ENCODE assay signal across 22 cellular contexts in the genomic region with DNA sequence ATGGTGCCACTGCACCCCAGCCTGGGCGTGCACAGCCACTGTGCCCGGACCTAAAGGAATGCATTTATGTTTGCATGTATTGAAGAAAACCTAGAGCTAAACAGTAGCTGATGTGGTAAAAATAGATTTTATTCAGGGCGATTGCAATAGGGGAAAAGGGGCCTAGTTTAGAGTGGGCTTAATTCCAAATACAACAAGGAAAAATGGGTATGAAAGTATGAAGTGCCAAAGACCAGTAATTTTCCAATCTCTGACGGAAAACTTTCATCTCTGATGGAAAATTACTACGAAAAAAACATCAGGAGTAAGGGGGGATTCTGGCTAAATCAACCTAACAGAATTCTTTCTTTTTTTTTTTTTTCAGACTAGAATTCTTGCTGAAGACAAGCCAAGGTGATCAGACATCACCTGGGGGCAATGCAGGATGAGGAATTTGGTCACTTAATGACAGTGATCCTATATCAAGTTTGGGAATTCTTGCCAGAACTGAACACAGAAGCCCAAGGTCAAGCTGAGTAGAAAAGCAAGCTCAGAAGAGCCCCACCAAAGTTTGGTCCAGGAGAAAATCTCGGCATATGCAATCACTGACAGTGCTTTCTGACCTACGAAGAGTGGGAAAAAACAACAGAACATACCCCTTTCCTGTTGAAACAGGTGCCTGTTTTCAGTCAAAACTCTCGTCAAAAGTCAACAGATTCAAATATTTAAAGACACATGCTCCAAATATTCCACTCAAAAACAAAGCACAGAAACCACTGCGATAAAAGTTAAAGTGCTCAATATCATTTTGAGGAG. TPM values are rescaled to one million over a fixed set of nuclear protein-coding genes. Genes with fewer than 3 reads are reported as not detected.
DNase-seq lines count a peak whose midpoint lies in the region; ATAC-seq, FAIRE-seq and TF ChIP-seq lines count a peak whose summit lies in the region.
"Had no signal": no experiment of that assay in that cellular context is flagged by ENCODE, and none has a peak within 500 bp of the region (broad histone marks: within the 10 kb centered on the region; RNA-seq: fewer than 3 reads in every experiment).

No MANE protein-coding gene starts in this region.

- H2AK5ac ChIP-seq in mesendoderm (ENCODE audit: low read length), result no peak overlapping the region

- CTCF ChIA-PET in HepG2 (lab: Yijun Ruan, JAX; ENCODE audit: low intra/inter-chr PET ratio, low total read pairs), result interaction anchor here (6.3 kb wide), 1 partner anchor 127 kb away, joined by 44 read pairs; no protein-coding TSS in a partner anchor
- CTCF ChIA-PET in activated CD4-positive, alpha-beta memory T cell treated with anti-CD3 and anti-CD28 coated beads, Interleukin-2, amount 10 ng/mL, durations not matched to agents 7 days and 5 days (lab: Charles Lee), result no interaction called here

- no peaks in the 10 kb centered on the region for H3K9me3 Mint-ChIP-seq in activated CD4-positive, alpha-beta memory T cell treated with anti-CD3 and anti-CD28 coated beads, Interleukin-2, amount 10 ng/mL, durations not matched to agents 7 days and 5 days
- H3K9me3 Mint-ChIP-seq: CD4-positive, alpha-beta memory T cell had no signal

- BruUV-seq in HepG2 (replicated peaks; lab: Mats Ljungman, UMichigan), result no TSS peak

- H3K4ac ChIP-seq in mesendoderm (ENCODE audit: low read depth, low read length), result no peak overlapping the region

- POLR2A ChIA-PET in HepG2 (lab: Yijun Ruan, JAX), result no interaction called here
- POLR2A ChIA-PET in activated CD4-positive, alpha-beta memory T cell treated with anti-CD3 and anti-CD28 coated beads, Interleukin-2, amount 10 ng/mL, durations not matched to agents 7 days and 5 days (lab: Charles Lee), result no interaction called here

- H3K27ac Mint-ChIP-seq in activated CD4-positive, alpha-beta memory T cell treated with anti-CD3 and anti-CD28 coated beads, Interleukin-2, amount 10 ng/mL, durations not matched to agents 7 days and 5 days, result no peak overlapping the region
- H3K27ac Mint-ChIP-seq: CD14-positive monocyte; CD4-positive, alpha-beta memory T cell had no signal

- no peaks in the 10 kb centered on the region for H3K79me1 ChIP-seq in mesendoderm (ENCODE audit: low read length)

- WGBS in HepG2 (ENCODE audit: low lambda C conversion rate), result 14% methylated on average over 9 of the region's 9 CpGs
- 37% methylated on average over 9 of the region's 9 CpGs for WGBS in right lobe of liver (ENCODE audit: insufficient coverage, low coverage, low lambda C conversion rate, missing lambda C conversion rate)
- no CpG with 5 or more reads among the region's 9 CpGs for WGBS in mesendoderm (ENCODE audit: extremely low coverage, insufficient coverage, low lambda C conversion rate)

- H3K27ac ChIP-seq in HepG2 (ENCODE audit: extremely low read length, insufficient read depth, low read length) (no peak overlapping the region), right lobe of liver (no peak overlapping the region), mesendoderm (ENCODE audit: low read depth, low read length) (no peak overlapping the region), WERI-Rb-1 (no peak overlapping the region)
- H3K27ac ChIP-seq: 22Rv1, A549, BLaER1, HL-60 had no signal

- H3K56ac ChIP-seq in mesendoderm (ENCODE audit: low read length), result peak overlapping the region; percentile 49

- H3K9ac ChIP-seq in HepG2 (ENCODE audit: insufficient read depth, low read depth, low read length) (no peak overlapping the region), mesendoderm (ENCODE audit: low read length) (no peak overlapping the region)
- H3K9ac ChIP-seq: BLaER1 had no signal

- ATAC-seq in HepG2 (no peak), right lobe of liver (no peak)
- ATAC-seq: GM12878 had no signal

- H3K36me3 ChIP-seq in HepG2 (replicated peaks in 1 of 2; ENCODE audit: control insufficient read depth in 1 of 2, insufficient read depth in 2 of 2, low read length in 2 of 2) (no peaks in the 10 kb centered on the region), right lobe of liver (no peaks in the 10 kb centered on the region), mesendoderm (ENCODE audit: control insufficient read depth, insufficient read depth, low read length) (no peaks in the 10 kb centered on the region), WERI-Rb-1 (no peaks in the 10 kb centered on the region)
- H3K36me3 ChIP-seq: BLaER1 had no signal

- H3K4me2 ChIP-seq in HepG2 (ENCODE audit: low read depth, low read length), result no peak overlapping the region
- H3K4me2 ChIP-seq in mesendoderm (ENCODE audit: low read length), result no peak overlapping the region
- H3K4me2 ChIP-seq: A549, BLaER1 had no signal

- no peak overlapping the region for H3K4me3 ChIP-seq in HepG2 (replicated peaks in 1 of 3; ENCODE audit: insufficient read depth in 1 of 3, low read depth in 2 of 3, low read length in 3 of 3)
- no peak overlapping the region for H3K4me3 ChIP-seq in right lobe of liver
- no peak overlapping the region for H3K4me3 ChIP-seq in mesendoderm (ENCODE audit: low read length)
- no peak overlapping the region for H3K4me3 ChIP-seq in WERI-Rb-1 (ENCODE audit: low read depth, low read length)
- H3K4me3 ChIP-seq: A549, BLaER1, GM12878 had no signal

- TF ChIP-seq RAD21 in HepG2 (CRISPR knock-in tag; IDR thresholded peaks at IDR 0.05), result no peak

- no peaks in the 10 kb centered on the region for H3K36me3 Mint-ChIP-seq in activated CD4-positive, alpha-beta memory T cell treated with anti-CD3 and anti-CD28 coated beads, Interleukin-2, amount 10 ng/mL, durations not matched to agents 7 days and 5 days (ENCODE audit: low read depth)
- H3K36me3 Mint-ChIP-seq: CD14-positive monocyte; CD4-positive, alpha-beta memory T cell had no signal

- DNase-seq in HepG2 (ENCODE audit: low spot score) (no peak), right lobe of liver (no peak), dermis microvascular lymphatic vessel endothelial cell (ENCODE audit: low read depth in 2 of 2) (peak; percentile 64 to 69), mesendoderm (no peak), WERI-Rb-1 (no peak), NCI-H1105 (lab: John Stamatoyannopoulos, UW) (no peak), Kasumi-1 (lab: John Stamatoyannopoulos, UW) (no peak)
- DNase-seq in activated CD4-positive, alpha-beta memory T cell treated with anti-CD3 and anti-CD28 coated beads, Interleukin-2, amount 10 ng/mL, durations not matched to agents 7 days and 5 days, result no peak
- DNase-seq: Calu3; CD4-positive, alpha-beta memory T cell; DMS79 treated with DMSO at 0.1 percent for 48 hours; HCEC 1CT; IMR-90 had no signal

- no peak overlapping the region for H3K4me3 Mint-ChIP-seq in activated CD4-positive, alpha-beta memory T cell treated with anti-CD3 and anti-CD28 coated beads, Interleukin-2, amount 10 ng/mL, durations not matched to agents 7 days and 5 days
- H3K4me3 Mint-ChIP-seq: CD14-positive monocyte; CD4-positive, alpha-beta memory T cell had no signal

- H3K23ac ChIP-seq in mesendoderm (ENCODE audit: low read length), result no peak overlapping the region

- no peak for TF ChIP-seq EP300 in HepG2 (IDR thresholded peaks at IDR 0.05; ENCODE audit: low read depth in 2 of 2, low read length in 2 of 2)
- no peak for TF ChIP-seq EP300 in HepG2 (CRISPR knock-in tag; IDR thresholded peaks at IDR 0.05; ENCODE audit: borderline replicate concordance)

- H3K9me3 ChIP-seq in HepG2 (ENCODE audit: low read length), result no peaks in the 10 kb centered on the region
- no peaks in the 10 kb centered on the region for H3K9me3 ChIP-seq in right lobe of liver
- H3K9me3 ChIP-seq in WERI-Rb-1 (ENCODE audit: severe bottlenecking), result no peaks in the 10 kb centered on the region
- H3K9me3 ChIP-seq: A549, BLaER1 had no signal

- H3K27me3 Mint-ChIP-seq in activated CD4-positive, alpha-beta memory T cell treated with anti-CD3 and anti-CD28 coated beads, Interleukin-2, amount 10 ng/mL, durations not matched to agents 7 days and 5 days, result peaks cover 6% of the 10 kb centered on the region

- TF ChIP-seq CTCF in HepG2 (CRISPR knock-in tag; IDR thresholded peaks at IDR 0.05), result no peak
- TF ChIP-seq CTCF in right lobe of liver (IDR thresholded peaks at IDR 0.05), result no peak
- no peak for TF ChIP-seq CTCF in WERI-Rb-1 (IDR thresholded peaks at IDR 0.05; ENCODE audit: low read depth, low read length)

- H4K5ac ChIP-seq in mesendoderm (ENCODE audit: low read length), result no peak overlapping the region

- in situ Hi-C loops in HepG2 (cut with HindIII; ENCODE audit: extremely low pct_ligation_motif_present, low pct_unique_long_range_greater_than_20kb), result loop anchor here (5.0 kb wide), 1 partner anchor 128 kb away; no protein-coding TSS in a partner anchor

- H3K4me1 Mint-ChIP-seq in activated CD4-positive, alpha-beta memory T cell treated with anti-CD3 and anti-CD28 coated beads, Interleukin-2, amount 10 ng/mL, durations not matched to agents 7 days and 5 days, result peaks cover 1% of the 10 kb centered on the region

- intact Hi-C loops in HepG2 (cut with micrococcal nuclease; ENCODE audit: unreplicated experiment) (no loop called here), right lobe of liver (cut with DNase I) (loop anchor here in 1 of 2 donors (10.0 kb wide), 1 partner anchor 125 kb away; no protein-coding TSS in a partner anchor)

- no peaks in the 10 kb centered on the region for H3K79me2 ChIP-seq in HepG2 (ENCODE audit: insufficient read depth, low read length)
- H3K79me2 ChIP-seq in mesendoderm (ENCODE audit: control insufficient read depth, insufficient read depth, low read length), result no peaks in the 10 kb centered on the region

- FAIRE-seq in HepG2 (lab: Jason Lieb, UNC), result no peak
- FAIRE-seq: A549, GM12878, GM19239, H54 had no signal

- TF ChIP-seq POLR2A in HepG2 (IDR thresholded peaks at IDR 0.05; ENCODE audit: insufficient read depth in 1 of 2, low read depth in 2 of 2, low read length in 2 of 2) (no peak), right lobe of liver (IDR thresholded peaks at IDR 0.05) (no peak)

- no peak overlapping the region for H4K8ac ChIP-seq in mesendoderm (ENCODE audit: low read depth, low read length)

- H2BK120ac ChIP-seq in mesendoderm (ENCODE audit: low read depth, low read length), result no peak overlapping the region

- H3K4me1 ChIP-seq in HepG2 (ENCODE audit: insufficient read depth, low read length) (0 out of 2 replicates have a peak, but pooled peaks cover 4% of the 10 kb centered on the region), right lobe of liver (no peaks in the 10 kb centered on the region), mesendoderm (ENCODE audit: control insufficient read depth, low read depth, low read length) (no peaks in the 10 kb centered on the region)
- H3K4me1 ChIP-seq: A549 had no signal

- peaks cover 0 to 3% of the 10 kb centered on the region in 2 experiments; a peak in 1 of 5 replicates for H3K27me3 ChIP-seq in HepG2 (ENCODE audit: control insufficient read depth in 1 of 2, insufficient read depth in 2 of 2, low read length in 2 of 2)
- H3K27me3 ChIP-seq in right lobe of liver, result no peaks in the 10 kb centered on the region
- H3K27me3 ChIP-seq in mesendoderm (ENCODE audit: insufficient read depth, low read length, poor library complexity), result no peaks in the 10 kb centered on the region
- H3K27me3 ChIP-seq in WERI-Rb-1 (ENCODE audit: insufficient read depth, low read depth, severe bottlenecking), result no peaks in the 10 kb centered on the region
- H3K27me3 ChIP-seq: BLaER1 had no signal

- peak overlapping the region; percentile 33 for H2AFZ ChIP-seq in HepG2 (ENCODE audit: low read length)

- H4K20me1 ChIP-seq in HepG2 (ENCODE audit: insufficient read depth, low read length), result no peaks in the 10 kb centered on the region
- H4K20me1 ChIP-seq: BLaER1 had no signal

- H3K18ac ChIP-seq in mesendoderm (ENCODE audit: low read length), result peak overlapping the region; percentile 84

- H2BK15ac ChIP-seq in mesendoderm (replicated peaks; ENCODE audit: low read depth), result peak overlapping the region; percentile 23

- no peak overlapping the region for H2BK5ac ChIP-seq in mesendoderm (ENCODE audit: low read length)

RNA-seq across cellular contexts. Expression of a gene that starts 13.7 kb away (rescaled TPM):
- total RNA-seq in HepG2 (2016; rRNA removed; fragmentation: Illumina TruSeq; extraction: Trizol) (not detected in 2 replicates), right lobe of liver (not detected), dermis microvascular lymphatic vessel endothelial cell (not detected in 2 replicates)
- total RNA-seq in HepG2 (2016; cell fraction: cytosol; rRNA removed; fragmentation: Illumina TruSeq; extraction: Trizol; ENCODE audit: low read depth), result not detected in 2 replicates
- total RNA-seq in HepG2 (2016; cell fraction: insoluble cytoplasmic fraction; rRNA removed; fragmentation: Illumina TruSeq; extraction: Trizol), result not detected in 2 replicates
- not detected in 2 replicates for total RNA-seq in HepG2 (2016; cell fraction: membrane; rRNA removed; fragmentation: Illumina TruSeq; extraction: Trizol)
- not detected in 2 replicates for total RNA-seq in HepG2 (2016; cell fraction: nucleus; rRNA removed; fragmentation: Illumina TruSeq; extraction: Trizol)
- not detected in 2 replicates for polyA plus RNA-seq in HepG2 (2011; rRNA removed)
- polyA plus RNA-seq in HepG2 (2011; cell fraction: cytosol; rRNA removed), result not detected in 2 replicates
- not detected in 2 replicates for polyA plus RNA-seq in HepG2 (2011; cell fraction: nucleus; rRNA removed)
- not detected in 2 replicates for polyA plus RNA-seq in HepG2 (2012)
- polyA plus RNA-seq in HepG2 (2016; cell fraction: cytosol; fragmentation: Illumina TruSeq; extraction: Trizol; ENCODE audit: low read depth), result not detected in 2 replicates
- polyA plus RNA-seq in HepG2 (2016; cell fraction: insoluble cytoplasmic fraction; fragmentation: Illumina TruSeq; extraction: Trizol; ENCODE audit: low read depth), result not detected in 2 replicates
- not detected in 2 replicates for polyA plus RNA-seq in HepG2 (2016; cell fraction: membrane; fragmentation: Illumina TruSeq; extraction: Trizol; ENCODE audit: low read depth)
- not detected in 2 replicates for polyA plus RNA-seq in HepG2 (2016; cell fraction: nucleus; fragmentation: Illumina TruSeq; extraction: Trizol; ENCODE audit: insufficient read depth, low read depth)
- polyA minus RNA-seq in HepG2 (2011; rRNA and poly(A)+ RNA removed; ENCODE audit: low replicate concordance), result not detected in 2 replicates
- not detected in 2 replicates for polyA minus RNA-seq in HepG2 (2011; cell fraction: cytosol; rRNA and poly(A)+ RNA removed)
- not detected in 2 replicates for polyA minus RNA-seq in HepG2 (2011; cell fraction: nucleus; rRNA and poly(A)+ RNA removed)
- not detected for polyA plus RNA-seq in mesendoderm (2013, experiment 1 of 2)
- not detected for polyA plus RNA-seq in mesendoderm (2013, experiment 2 of 2)
- not detected for total RNA-seq in activated CD4-positive, alpha-beta memory T cell treated with anti-CD3 and anti-CD28 coated beads, Interleukin-2, amount 10 ng/mL, durations not matched to agents 7 days and 5 days
- total RNA-seq: Calu3; CD4-positive, alpha-beta memory T cell; GM12878; HT1080; IMR-90 had no signal
- polyA plus RNA-seq: A549; CD14-positive monocyte; CD4-positive, alpha-beta memory T cell; GM12878; IMR-90 had no signal

RNA-seq across cellular contexts. Expression of a gene that starts 16.1 kb away (rescaled TPM):
- not detected in 2 replicates for total RNA-seq in HepG2 (2016; rRNA removed; fragmentation: Illumina TruSeq; extraction: Trizol)
- not detected in 2 replicates for total RNA-seq in HepG2 (2016; cell fraction: cytosol; rRNA removed; fragmentation: Illumina TruSeq; extraction: Trizol; ENCODE audit: low read depth)
- total RNA-seq in HepG2 (2016; cell fraction: insoluble cytoplasmic fraction; rRNA removed; fragmentation: Illumina TruSeq; extraction: Trizol), result not detected in 2 replicates
- not detected in 2 replicates for total RNA-seq in HepG2 (2016; cell fraction: membrane; rRNA removed; fragmentation: Illumina TruSeq; extraction: Trizol)
- not detected in 2 replicates for total RNA-seq in HepG2 (2016; cell fraction: nucleus; rRNA removed; fragmentation: Illumina TruSeq; extraction: Trizol)
- not detected in 2 replicates for polyA plus RNA-seq in HepG2 (2011; rRNA removed)
- not detected in 2 replicates for polyA plus RNA-seq in HepG2 (2011; cell fraction: cytosol; rRNA removed)
- not detected in 2 replicates for polyA plus RNA-seq in HepG2 (2011; cell fraction: nucleus; rRNA removed)
- not detected in 2 replicates for polyA plus RNA-seq in HepG2 (2012)
- polyA plus RNA-seq in HepG2 (2016; cell fraction: cytosol; fragmentation: Illumina TruSeq; extraction: Trizol; ENCODE audit: low read depth), result not detected in 2 replicates
- not detected in 2 replicates for polyA plus RNA-seq in HepG2 (2016; cell fraction: insoluble cytoplasmic fraction; fragmentation: Illumina TruSeq; extraction: Trizol; ENCODE audit: low read depth)
- polyA plus RNA-seq in HepG2 (2016; cell fraction: membrane; fragmentation: Illumina TruSeq; extraction: Trizol; ENCODE audit: low read depth), result not detected in 2 replicates
- polyA plus RNA-seq in HepG2 (2016; cell fraction: nucleus; fragmentation: Illumina TruSeq; extraction: Trizol; ENCODE audit: insufficient read depth, low read depth), result not detected in 2 replicates
- polyA minus RNA-seq in HepG2 (2011; rRNA and poly(A)+ RNA removed; ENCODE audit: low replicate concordance), result not detected in 2 replicates
- polyA minus RNA-seq in HepG2 (2011; cell fraction: cytosol; rRNA and poly(A)+ RNA removed), result not detected in 2 replicates
- polyA minus RNA-seq in HepG2 (2011; cell fraction: nucleus; rRNA and poly(A)+ RNA removed), result not detected in 2 replicates
- total RNA-seq in right lobe of liver, result not detected
- total RNA-seq in dermis microvascular lymphatic vessel endothelial cell, result 0.51 and 1.0 TPM in 2 replicates
- polyA plus RNA-seq in mesendoderm (2013, experiment 1 of 2), result 214 TPM
- polyA plus RNA-seq in mesendoderm (2013, experiment 2 of 2), result 215 TPM
- total RNA-seq in activated CD4-positive, alpha-beta memory T cell treated with anti-CD3 and anti-CD28 coated beads, Interleukin-2, amount 10 ng/mL, durations not matched to agents 7 days and 5 days, result not detected
- total RNA-seq: Calu3; CD4-positive, alpha-beta memory T cell; GM12878; HT1080; IMR-90 had no signal
- polyA plus RNA-seq: A549; CD14-positive monocyte; CD4-positive, alpha-beta memory T cell; GM12878; IMR-90 had no signal

RNA-seq across cellular contexts. Expression of a gene that starts 31.8 kb away (rescaled TPM):
- not detected in 2 replicates for total RNA-seq in HepG2 (2016; rRNA removed; fragmentation: Illumina TruSeq; extraction: Trizol)
- not detected in 2 replicates for total RNA-seq in HepG2 (2016; cell fraction: cytosol; rRNA removed; fragmentation: Illumina TruSeq; extraction: Trizol; ENCODE audit: low read depth)
- not detected in 2 replicates for total RNA-seq in HepG2 (2016; cell fraction: insoluble cytoplasmic fraction; rRNA removed; fragmentation: Illumina TruSeq; extraction: Trizol)
- not detected in 2 replicates for total RNA-seq in HepG2 (2016; cell fraction: membrane; rRNA removed; fragmentation: Illumina TruSeq; extraction: Trizol)
- not detected in 2 replicates for total RNA-seq in HepG2 (2016; cell fraction: nucleus; rRNA removed; fragmentation: Illumina TruSeq; extraction: Trizol)
- polyA plus RNA-seq in HepG2 (2011; rRNA removed), result not detected in 2 replicates
- polyA plus RNA-seq in HepG2 (2011; cell fraction: cytosol; rRNA removed), result not detected in 2 replicates
- polyA plus RNA-seq in HepG2 (2011; cell fraction: nucleus; rRNA removed), result not detected in 2 replicates
- polyA plus RNA-seq in HepG2 (2012), result not detected in 2 replicates
- polyA plus RNA-seq in HepG2 (2016; cell fraction: cytosol; fragmentation: Illumina TruSeq; extraction: Trizol; ENCODE audit: low read depth), result not detected in 2 replicates
- polyA plus RNA-seq in HepG2 (2016; cell fraction: insoluble cytoplasmic fraction; fragmentation: Illumina TruSeq; extraction: Trizol; ENCODE audit: low read depth), result not detected in 2 replicates
- not detected in 2 replicates for polyA plus RNA-seq in HepG2 (2016; cell fraction: membrane; fragmentation: Illumina TruSeq; extraction: Trizol; ENCODE audit: low read depth)
- not detected in 2 replicates for polyA plus RNA-seq in HepG2 (2016; cell fraction: nucleus; fragmentation: Illumina TruSeq; extraction: Trizol; ENCODE audit: insufficient read depth, low read depth)
- polyA minus RNA-seq in HepG2 (2011; rRNA and poly(A)+ RNA removed; ENCODE audit: low replicate concordance), result not detected in 2 replicates
- not detected in 2 replicates for polyA minus RNA-seq in HepG2 (2011; cell fraction: cytosol; rRNA and poly(A)+ RNA removed)
- polyA minus RNA-seq in HepG2 (2011; cell fraction: nucleus; rRNA and poly(A)+ RNA removed), result not detected in 2 replicates
- total RNA-seq in right lobe of liver, result not detected
- not detected in 2 replicates for total RNA-seq in dermis microvascular lymphatic vessel endothelial cell
- polyA plus RNA-seq in mesendoderm (2013, experiment 1 of 2), result 0.81 TPM
- 0.84 TPM for polyA plus RNA-seq in mesendoderm (2013, experiment 2 of 2)
- total RNA-seq in activated CD4-positive, alpha-beta memory T cell treated with anti-CD3 and anti-CD28 coated beads, Interleukin-2, amount 10 ng/mL, durations not matched to agents 7 days and 5 days, result not detected
- total RNA-seq: Calu3; CD4-positive, alpha-beta memory T cell; GM12878; HT1080; IMR-90 had no signal
- polyA plus RNA-seq: A549; CD14-positive monocyte; CD4-positive, alpha-beta memory T cell; IMR-90 had no signal

Comparison
In these comparisons a context has a peak if more than half of its experiments do, and no peak if none do; other contexts are left out.
1. DNase-seq: peak in dermis microvascular lymphatic vessel endothelial cell (2 of 2); none in HepG2 (single experiment), right lobe of liver (0 of 3), mesendoderm (single experiment), activated CD4-positive, alpha-beta memory T cell treated with anti-CD3 and anti-CD28 coated beads, Interleukin-2, amount 10 ng/mL, durations not matched to agents 7 days and 5 days (single experiment), WERI-Rb-1 (single experiment), NCI-H1105 (single experiment) and Kasumi-1 (0 of 2).